Comparison of ENCODE assay signal across 8 cellular contexts in the genomic region with DNA sequence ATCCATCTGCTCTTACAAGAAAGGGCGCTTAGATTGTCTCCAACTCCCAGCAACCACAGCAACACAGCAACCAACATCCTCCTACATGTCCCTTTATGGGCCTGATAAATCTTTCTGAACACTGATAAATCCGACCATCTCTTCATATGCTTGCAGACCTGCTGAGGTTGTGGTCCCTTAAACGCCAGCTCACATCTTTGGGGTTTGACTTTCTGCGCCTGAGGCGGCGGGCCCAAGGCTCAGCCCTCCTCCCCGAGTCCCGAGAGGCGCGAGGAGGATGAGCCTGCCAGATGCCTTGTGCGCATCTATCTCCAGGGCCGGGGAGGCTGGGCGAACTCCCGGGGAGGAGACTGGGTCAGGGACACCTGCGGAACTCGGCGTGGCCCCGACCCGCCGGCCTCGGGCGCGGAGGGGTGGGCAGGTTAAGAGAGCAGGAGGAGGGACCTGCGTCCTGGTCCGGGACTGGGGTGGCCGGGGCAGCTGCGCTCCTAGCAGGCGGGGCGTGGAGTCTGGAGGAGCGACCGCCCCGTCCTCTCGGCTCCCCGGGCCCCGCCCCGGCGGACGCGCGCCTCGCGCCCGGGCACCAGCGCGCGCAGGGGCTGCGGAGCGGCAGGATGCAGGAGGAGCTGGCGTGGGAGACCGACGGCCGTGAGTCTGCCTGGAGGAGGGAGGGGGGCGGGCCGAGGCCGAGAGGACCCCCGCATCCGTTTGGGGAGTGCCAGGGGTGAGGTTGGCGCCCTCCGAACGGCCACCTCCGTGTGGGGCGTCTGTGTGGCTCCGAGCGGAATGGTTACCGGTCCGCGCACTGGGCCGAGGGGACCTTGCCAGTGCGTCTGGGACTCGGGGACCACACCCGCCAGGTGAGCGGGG. TPM values are rescaled to one million over a fixed set of nuclear protein-coding genes. Genes with fewer than 3 reads are reported as not detected.
DNase-seq lines count a peak whose midpoint lies in the region; ATAC-seq and TF ChIP-seq lines count a peak whose summit lies in the region.

ANKDD1A (plus strand) TSS at position 586 of the 870 bp plus-strand sequence; CDS start at position 615, 29 bp downstream.

- no peaks in the 10 kb centered on the region for H3K36me3 Mint-ChIP-seq in T-helper 2 cell treated with Interferon-gamma antibody and Interleukin-4, amounts not matched to agents 5 μg/mL and 100 μg/mL, for 36 hours (ENCODE audit: low read depth)
- H3K36me3 Mint-ChIP-seq in dendritic cell treated with granulocyte-macrophage colony-stimulating factor and Interleukin-4, amounts not matched to agents 40 ng/mL and 50 ng/mL, for 4 days (ENCODE audit: low read depth), result no peaks in the 10 kb centered on the region

- no peaks in the 10 kb centered on the region for H4K20me1 ChIP-seq in Loucy (ENCODE audit: insufficient read depth, low read length, poor library complexity, severe bottlenecking)

- H3K79me2 ChIP-seq in Loucy (ENCODE audit: insufficient read depth, low read length), result no peaks in the 10 kb centered on the region

- H3K4me1 ChIP-seq in Loucy (ENCODE audit: insufficient read depth, low read length, poor library complexity, severe bottlenecking) (peaks cover 13% of the 10 kb centered on the region), liver (ENCODE audit: control insufficient read depth in 4 of 4, insufficient read depth in 4 of 4, low read length in 3 of 4) (peaks cover 3 to 12% (median 4%) of the 10 kb centered on the region in 4 donors)

- TF ChIP-seq CTCF in C4-2B (conservative IDR thresholded peaks at IDR 0.05) (no peak), Loucy (conservative IDR thresholded peaks at IDR 0.05; ENCODE audit: low read length) (no peak), liver (IDR thresholded peaks at IDR 0.05; ENCODE audit: low read depth, low read length, missing input control) (no peak)

- peaks cover 24% of the 10 kb centered on the region for H3K27me3 Mint-ChIP-seq in T-helper 2 cell treated with Interferon-gamma antibody and Interleukin-4, amounts not matched to agents 5 μg/mL and 100 μg/mL, for 36 hours (ENCODE audit: low read depth)
- H3K27me3 Mint-ChIP-seq in dendritic cell treated with granulocyte-macrophage colony-stimulating factor and Interleukin-4, amounts not matched to agents 40 ng/mL and 50 ng/mL, for 4 days, result peaks cover 46% of the 10 kb centered on the region

- H3K9ac ChIP-seq in Loucy (ENCODE audit: low read depth, low read length, poor library complexity, severe bottlenecking) (no peak within 1 kb of the TSS), liver (ENCODE audit: low read depth in 1 of 2, low read length in 2 of 2) (no peak within 1 kb of the TSS)

- peak within 1 kb of the TSS; percentile 81 for H3K4me3 Mint-ChIP-seq in T-helper 2 cell treated with Interferon-gamma antibody and Interleukin-4, amounts not matched to agents 5 μg/mL and 100 μg/mL, for 36 hours
- H3K4me3 Mint-ChIP-seq in dendritic cell treated with granulocyte-macrophage colony-stimulating factor and Interleukin-4, amounts not matched to agents 40 ng/mL and 50 ng/mL, for 4 days, result peak within 1 kb of the TSS; percentile 76

- H3K9me3 Mint-ChIP-seq in T-helper 2 cell treated with Interferon-gamma antibody and Interleukin-4, amounts not matched to agents 5 μg/mL and 100 μg/mL, for 36 hours, result no peaks in the 10 kb centered on the region
- no peaks in the 10 kb centered on the region for H3K9me3 Mint-ChIP-seq in dendritic cell treated with granulocyte-macrophage colony-stimulating factor and Interleukin-4, amounts not matched to agents 40 ng/mL and 50 ng/mL, for 4 days

- H3K27ac ChIP-seq in C4-2B (peak within 1 kb of the TSS; percentile 42), liver (ENCODE audit: low read depth in 1 of 2, low read length in 2 of 2) (no peak within 1 kb of the TSS)

- H3K27me3 ChIP-seq in Loucy (ENCODE audit: insufficient read depth, low read length, poor library complexity, severe bottlenecking) (no peaks in the 10 kb centered on the region), liver (ENCODE audit: control insufficient read depth in 4 of 4, insufficient read depth in 4 of 4, low read length in 3 of 4) (no peaks in the 10 kb centered on the region)

- H3F3A ChIP-seq in Loucy (ENCODE audit: low read depth), result no peaks in the 10 kb centered on the region

- H3K4me2 ChIP-seq in Loucy (ENCODE audit: low read depth, low read length, poor library complexity, severe bottlenecking), result peak within 1 kb of the TSS; percentile 39

- H3K4me1 Mint-ChIP-seq in T-helper 2 cell treated with Interferon-gamma antibody and Interleukin-4, amounts not matched to agents 5 μg/mL and 100 μg/mL, for 36 hours (ENCODE audit: low read depth), result peaks cover 8% of the 10 kb centered on the region
- peaks cover 6% of the 10 kb centered on the region for H3K4me1 Mint-ChIP-seq in dendritic cell treated with granulocyte-macrophage colony-stimulating factor and Interleukin-4, amounts not matched to agents 40 ng/mL and 50 ng/mL, for 4 days (ENCODE audit: low read depth)

- TF ChIP-seq RAD21 in liver (IDR thresholded peaks at IDR 0.05), result no peak

- intact Hi-C loops in dendritic cell treated with granulocyte-macrophage colony-stimulating factor and Interleukin-4, amounts not matched to agents 40 ng/mL and 50 ng/mL, for 4 days (cut with micrococcal nuclease), result no loop called here

- H3K27ac Mint-ChIP-seq in T-helper 2 cell treated with Interferon-gamma antibody and Interleukin-4, amounts not matched to agents 5 μg/mL and 100 μg/mL, for 36 hours, result no peak within 1 kb of the TSS
- H3K27ac Mint-ChIP-seq in dendritic cell treated with granulocyte-macrophage colony-stimulating factor and Interleukin-4, amounts not matched to agents 40 ng/mL and 50 ng/mL, for 4 days, result no peak within 1 kb of the TSS

- H3K9me2 ChIP-seq in Loucy (replicated peaks; ENCODE audit: low read depth, low read length), result no peaks in the 10 kb centered on the region

- no peaks in the 10 kb centered on the region for H3K9me3 ChIP-seq in Loucy (ENCODE audit: insufficient read depth, low read depth, low read length)
- H3K9me3 ChIP-seq in liver (ENCODE audit: control insufficient read depth in 4 of 4, low read length in 3 of 4), result no peaks in the 10 kb centered on the region

- H3K36me3 ChIP-seq in Loucy (ENCODE audit: insufficient read depth, low read length) (no peaks in the 10 kb centered on the region), liver (ENCODE audit: control insufficient read depth in 4 of 4, insufficient read depth in 3 of 4, low read depth in 1 of 4, low read length in 3 of 4) (no peaks in the 10 kb centered on the region)

- peak; percentile 84 for ATAC-seq in GM19351 (IDR thresholded peaks at IDR 0.05; ENCODE audit: unreplicated experiment)
- ATAC-seq in GM21528 (IDR thresholded peaks at IDR 0.05; ENCODE audit: low FRiP score, unreplicated experiment), result no peak

- H2AFZ ChIP-seq in Loucy (ENCODE audit: low read length), result 0 out of 2 replicates have a peak within 1 kb of the TSS, but pooled peaks have one; percentile 12

- H3K4me3 ChIP-seq in Loucy (ENCODE audit: low read length, poor library complexity, severe bottlenecking), result peak within 1 kb of the TSS; percentile 52
- peak within 1 kb of the TSS; percentile 18 to 49 (median 47) for H3K4me3 ChIP-seq in liver (ENCODE audit: low read depth in 1 of 3, low read length in 3 of 3)

- WGBS in liver, result 8% methylated on average over 72 of the region's 72 CpGs

- DNase-seq in T-helper 2 cell treated with Interferon-gamma antibody and Interleukin-4, amounts not matched to agents 5 μg/mL and 100 μg/mL, for 36 hours (ENCODE audit: low spot score), result peak; percentile 67
- DNase-seq in stimulated activated CD4-positive, alpha-beta T cell treated with anti-CD3 and anti-CD28 coated beads, Interleukin-4, amount 100 ng/mL, for 48 hours (ENCODE audit: low read depth in 2 of 2), result peak; percentile 47

TF ChIP-seq in liver, 16 proteins besides CTCF, POLR2A, EP300 and RAD21:
- no peak for TF ChIP-seq MAX (IDR thresholded peaks at IDR 0.05)
- TF ChIP-seq NR2F2 (IDR thresholded peaks at IDR 0.05), result no peak
- TF ChIP-seq RXRA (IDR thresholded peaks at IDR 0.05), result no peak
- TF ChIP-seq, protein P1, sequence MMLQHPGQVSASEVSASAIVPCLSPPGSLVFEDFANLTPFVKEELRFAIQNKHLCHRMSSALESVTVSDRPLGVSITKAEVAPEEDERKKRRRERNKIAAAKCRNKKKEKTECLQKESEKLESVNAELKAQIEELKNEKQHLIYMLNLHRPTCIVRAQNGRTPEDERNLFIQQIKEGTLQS (IDR thresholded peaks at IDR 0.05), result no peak
- no peak for TF ChIP-seq HNF4A (conservative IDR thresholded peaks at IDR 0.05)
- TF ChIP-seq FOXA1 (IDR thresholded peaks at IDR 0.05), result no peak
- no peak for TF ChIP-seq YY1 (IDR thresholded peaks at IDR 0.05)
- no peak for TF ChIP-seq FOXA2 (IDR thresholded peaks at IDR 0.05)
- no peak for TF ChIP-seq JUND (IDR thresholded peaks at IDR 0.05)
- no peak for TF ChIP-seq TAF1 (conservative IDR thresholded peaks at IDR 0.05)
- no peak for TF ChIP-seq ZBTB33 (IDR thresholded peaks at IDR 0.05)
- TF ChIP-seq SP1 (IDR thresholded peaks at IDR 0.05), result no peak

RNA-seq across cellular contexts. Expression of gene ANKDD1A, which starts in this region (rescaled TPM):
- 1 to 10 TPM in 1 of 2 donors, under 1 TPM in 1; 0.65 to 1.0 TPM for total RNA-seq in liver
- polyA plus RNA-seq in liver, result under 1 TPM; 0.32 to 0.53 TPM
